16 cellular contexts compared by ENCODE assay signal in genomic region chr1:89800022-89800655, GRCh38.
"Had no signal": no experiment of that assay in that cellular context is flagged by ENCODE, and none has a peak within 500 bp of the region (broad histone marks: within the 10 kb centered on the region; RNA-seq: fewer than 3 reads in every experiment).

No MANE protein-coding gene starts in this region.

- H3K4me1 ChIP-seq: parathyroid adenoma had no signal

- H3K4me3 Mint-ChIP-seq: activated CD8-positive, alpha-beta memory T cell treated with anti-CD3 and anti-CD28 coated beads, Interleukin-2, amount 10 ng/mL, durations not matched to agents 7 days and 5 days; activated naive CD4-positive, alpha-beta T cell treated with anti-CD3 and anti-CD28 coated beads, Interleukin-2, amount 10 ng/mL, durations not matched to agents 7 days and 5 days; stimulated activated memory B cell treated with anti-CD40 and anti-IgM and Interleukin-4, amounts not matched to agents 10 μg/mL and 1 μg/mL and 100 μg/mL, for 72 hours had no signal

- H3K9me3 Mint-ChIP-seq: activated naive CD4-positive, alpha-beta T cell treated with anti-CD3 and anti-CD28 coated beads, Interleukin-2, amount 10 ng/mL, durations not matched to agents 7 days and 5 days; stimulated activated memory B cell treated with anti-CD40 and anti-IgM and Interleukin-4, amounts not matched to agents 10 μg/mL and 1 μg/mL and 100 μg/mL, for 72 hours had no signal

- DNase-seq: activated CD4-positive, alpha-beta T cell treated with anti-CD3 and anti-CD28 coated beads, Interleukin-2, amount 50 U/mL, for 48 hours; activated CD4-positive, CD25-positive, alpha-beta regulatory T cell treated with anti-CD3 and anti-CD28 coated beads, Interleukin-2, amount 50 U/mL, for 72 hours; activated CD8-positive, alpha-beta memory T cell treated with anti-CD3 and anti-CD28 coated beads, Interleukin-2, amount 10 ng/mL, durations not matched to agents 7 days and 5 days; activated naive CD4-positive, alpha-beta T cell treated with anti-CD3 and anti-CD28 coated beads, Interleukin-2, amount 10 ng/mL, durations not matched to agents 7 days and 5 days; activated T-cell treated with anti-CD3 and anti-CD28 coated beads, Interleukin-2, amount 50 U/mL, for 1 hour; amniotic stem cell; caudate nucleus; midbrain; stimulated activated CD4-positive, alpha-beta T cell treated with anti-CD3 and anti-CD28 coated beads, Interleukin-12 subunit alpha, Interleukin-12 subunit beta, amount 100 ng/mL, for 4 hours; stimulated activated CD4-positive, alpha-beta T cell treated with anti-CD3 and anti-CD28 coated beads, Interleukin-2, amount 100 ng/mL, for 48 hours; substantia nigra; trophoblast cell had no signal

- H3K36me3 Mint-ChIP-seq: activated CD8-positive, alpha-beta memory T cell treated with anti-CD3 and anti-CD28 coated beads, Interleukin-2, amount 10 ng/mL, durations not matched to agents 7 days and 5 days; activated naive CD4-positive, alpha-beta T cell treated with anti-CD3 and anti-CD28 coated beads, Interleukin-2, amount 10 ng/mL, durations not matched to agents 7 days and 5 days; stimulated activated memory B cell treated with anti-CD40 and anti-IgM and Interleukin-4, amounts not matched to agents 10 μg/mL and 1 μg/mL and 100 μg/mL, for 72 hours had no signal

- ATAC-seq: activated CD8-positive, alpha-beta memory T cell treated with anti-CD3 and anti-CD28 coated beads, Interleukin-2, amount 10 ng/mL, durations not matched to agents 7 days and 5 days had no signal

- H3K36me3 ChIP-seq: esophagus muscularis mucosa, neutrophil had no signal

- H3K9me3 ChIP-seq: esophagus muscularis mucosa, neutrophil had no signal

- H3K27ac Mint-ChIP-seq: activated CD8-positive, alpha-beta memory T cell treated with anti-CD3 and anti-CD28 coated beads, Interleukin-2, amount 10 ng/mL, durations not matched to agents 7 days and 5 days; activated naive CD4-positive, alpha-beta T cell treated with anti-CD3 and anti-CD28 coated beads, Interleukin-2, amount 10 ng/mL, durations not matched to agents 7 days and 5 days; stimulated activated memory B cell treated with anti-CD40 and anti-IgM and Interleukin-4, amounts not matched to agents 10 μg/mL and 1 μg/mL and 100 μg/mL, for 72 hours had no signal

- H3K27me3 Mint-ChIP-seq: activated CD8-positive, alpha-beta memory T cell treated with anti-CD3 and anti-CD28 coated beads, Interleukin-2, amount 10 ng/mL, durations not matched to agents 7 days and 5 days; stimulated activated memory B cell treated with anti-CD40 and anti-IgM and Interleukin-4, amounts not matched to agents 10 μg/mL and 1 μg/mL and 100 μg/mL, for 72 hours had no signal

- H3K27ac ChIP-seq: esophagus muscularis mucosa, neutrophil, parathyroid adenoma had no signal

- H3K4me3 ChIP-seq: esophagus muscularis mucosa had no signal

- H2AFZ ChIP-seq: parathyroid adenoma had no signal

- H3K27me3 ChIP-seq: esophagus muscularis mucosa, neutrophil had no signal

- H3K9ac ChIP-seq: parathyroid adenoma had no signal
